In the genomic region with DNA sequence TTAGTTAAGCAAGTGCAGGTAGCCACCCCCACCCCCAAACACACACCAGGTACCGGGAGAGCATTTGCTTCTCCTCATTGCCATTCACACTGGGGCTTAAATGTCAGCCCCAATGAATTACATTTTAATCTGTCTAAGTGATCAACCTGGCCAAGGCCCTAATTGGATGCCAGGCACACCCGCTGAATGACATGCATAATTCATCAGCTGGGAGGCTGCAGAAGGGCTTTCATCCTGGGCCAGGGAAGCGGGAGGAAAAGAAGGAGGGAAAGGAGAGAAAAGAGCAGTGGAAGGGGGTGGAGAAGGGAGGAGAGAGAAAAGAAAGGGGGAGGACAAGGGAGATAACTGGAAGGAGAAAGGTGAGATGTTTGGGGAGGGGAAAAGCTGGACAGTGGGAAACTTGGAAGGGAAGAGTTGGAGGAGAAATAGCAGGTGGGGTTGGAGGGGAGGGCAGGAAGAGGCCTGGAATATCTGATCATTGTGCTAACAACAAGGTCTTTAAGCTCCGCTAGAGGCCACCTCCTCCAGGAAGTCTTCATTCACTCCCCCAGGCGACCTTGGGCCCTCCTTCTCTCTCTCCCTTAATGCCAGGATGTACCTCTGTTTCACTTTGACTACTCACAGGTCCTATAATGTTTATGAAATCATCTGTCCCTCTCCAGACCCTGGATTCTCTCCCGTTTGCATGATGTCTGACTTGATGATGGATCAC, we compare ENCODE assay signal across 1 cellular context.
TF ChIP-seq lines count a peak whose summit lies in the region.

No MANE protein-coding gene starts in this region.

TF ChIP-seq in GM23338, 12 proteins besides CTCF, POLR2A, EP300 and RAD21 (continued from another document):
- TF ChIP-seq CREB1 (CRISPR knock-in tag; IDR thresholded peaks at IDR 0.05; ENCODE audit: low read depth) (no peak), JUNB (IDR thresholded peaks at IDR 0.05; ENCODE audit: unreplicated experiment) (no peak), STAT1 (IDR thresholded peaks at IDR 0.05; ENCODE audit: unreplicated experiment) (no peak), EZH2phosphoT487 (IDR thresholded peaks at IDR 0.05; ENCODE audit: unreplicated experiment) (no peak), EZH2 (IDR thresholded peaks at IDR 0.05; ENCODE audit: low read depth, unreplicated experiment) (no peak), ZNF114 (CRISPR knock-in tag; IDR thresholded peaks at IDR 0.05) (no peak)
- TF ChIP-seq, protein P1, sequence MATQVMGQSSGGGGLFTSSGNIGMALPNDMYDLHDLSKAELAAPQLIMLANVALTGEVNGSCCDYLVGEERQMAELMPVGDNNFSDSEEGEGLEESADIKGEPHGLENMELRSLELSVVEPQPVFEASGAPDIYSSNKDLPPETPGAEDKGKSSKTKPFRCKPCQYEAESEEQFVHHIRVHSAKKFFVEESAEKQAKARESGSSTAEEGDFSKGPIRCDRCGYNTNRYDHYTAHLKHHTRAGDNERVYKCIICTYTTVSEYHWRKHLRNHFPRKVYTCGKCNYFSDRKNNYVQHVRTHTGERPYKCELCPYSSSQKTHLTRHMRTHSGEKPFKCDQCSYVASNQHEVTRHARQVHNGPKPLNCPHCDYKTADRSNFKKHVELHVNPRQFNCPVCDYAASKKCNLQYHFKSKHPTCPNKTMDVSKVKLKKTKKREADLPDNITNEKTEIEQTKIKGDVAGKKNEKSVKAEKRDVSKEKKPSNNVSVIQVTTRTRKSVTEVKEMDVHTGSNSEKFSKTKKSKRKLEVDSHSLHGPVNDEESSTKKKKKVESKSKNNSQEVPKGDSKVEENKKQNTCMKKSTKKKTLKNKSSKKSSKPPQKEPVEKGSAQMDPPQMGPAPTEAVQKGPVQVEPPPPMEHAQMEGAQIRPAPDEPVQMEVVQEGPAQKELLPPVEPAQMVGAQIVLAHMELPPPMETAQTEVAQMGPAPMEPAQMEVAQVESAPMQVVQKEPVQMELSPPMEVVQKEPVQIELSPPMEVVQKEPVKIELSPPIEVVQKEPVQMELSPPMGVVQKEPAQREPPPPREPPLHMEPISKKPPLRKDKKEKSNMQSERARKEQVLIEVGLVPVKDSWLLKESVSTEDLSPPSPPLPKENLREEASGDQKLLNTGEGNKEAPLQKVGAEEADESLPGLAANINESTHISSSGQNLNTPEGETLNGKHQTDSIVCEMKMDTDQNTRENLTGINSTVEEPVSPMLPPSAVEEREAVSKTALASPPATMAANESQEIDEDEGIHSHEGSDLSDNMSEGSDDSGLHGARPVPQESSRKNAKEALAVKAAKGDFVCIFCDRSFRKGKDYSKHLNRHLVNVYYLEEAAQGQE (IDR thresholded peaks at IDR 0.05; ENCODE audit: unreplicated experiment) = no peak
